In genomic region chr2:72149556-72150156, GRCh38 we compare ENCODE assay signal across 8 cellular contexts. TPM values are rescaled to one million over a fixed set of nuclear protein-coding genes. Genes with fewer than 3 reads are reported as not detected.
DNase-seq lines count a peak whose midpoint lies in the region; ATAC-seq, FAIRE-seq and TF ChIP-seq lines count a peak whose summit lies in the region.

No MANE protein-coding gene starts in this region.

- H3K9ac ChIP-seq in SK-N-MC (ENCODE audit: insufficient read length), result no peak overlapping the region
- H3K9ac ChIP-seq in endothelial cell of umbilical vein (replicated peaks; ENCODE audit: extremely low read depth, insufficient read depth, low read length), result no peak overlapping the region

- H2AFZ ChIP-seq in endothelial cell of umbilical vein (ENCODE audit: low read depth, low read length), result no peak overlapping the region

- H3K36me3 ChIP-seq in SK-N-MC (ENCODE audit: insufficient read depth, low read length) (no peaks in the 10 kb centered on the region), endothelial cell of umbilical vein (ENCODE audit: control insufficient read depth in 2 of 2, extremely low read depth in 1 of 2, insufficient read depth in 2 of 2, low read length in 2 of 2) (no peaks in the 10 kb centered on the region), gastroesophageal sphincter (no peaks in the 10 kb centered on the region)

- peak overlapping the region; percentile 10 for H3K4me2 ChIP-seq in endothelial cell of umbilical vein (ENCODE audit: insufficient read depth, low read length)

- H3K4me1 ChIP-seq in endothelial cell of umbilical vein (ENCODE audit: control insufficient read depth, extremely low read depth, insufficient read depth, low read length), result peaks cover 20% of the 10 kb centered on the region
- H3K4me1 ChIP-seq in gastroesophageal sphincter, result peaks cover 0 to 59% (median 47%) of the 10 kb centered on the region in 3 donors

- H3K9me3 ChIP-seq in SK-N-MC (ENCODE audit: low read depth, low read length) (no peaks in the 10 kb centered on the region), endothelial cell of umbilical vein (replicated peaks; ENCODE audit: control insufficient read depth, insufficient read depth, low read length) (no peaks in the 10 kb centered on the region), gastroesophageal sphincter (no peaks in the 10 kb centered on the region)

- H3K9me1 ChIP-seq in endothelial cell of umbilical vein (replicated peaks; ENCODE audit: control insufficient read depth, extremely low read depth, insufficient read depth, low read length), result no peaks in the 10 kb centered on the region

- intact Hi-C loops in endothelial cell of umbilical vein (cut with micrococcal nuclease), result loop anchor here (1.0 to 5.0 kb wide), 7 partner anchors 225 to 604 kb away; no protein-coding TSS in a partner anchor

- TF ChIP-seq EP300 in gastroesophageal sphincter (IDR thresholded peaks at IDR 0.05), result no peak

- CTCF ChIA-PET in endothelial cell of umbilical vein (lab: Charles Lee) (interaction anchor here (0.5 to 6.6 kb wide), 74 partner anchors 8 to 1049 kb away, joined by 3 to 174 read pairs (median 4); partner anchors contain the start of gene ZNF638), RWPE1 (lab: Yijun Ruan, JAX) (interaction anchor here (0.6 to 3.3 kb wide), 32 partner anchors 11 to 620 kb away, joined by 3 to 45 read pairs (median 4); no protein-coding TSS in a partner anchor)

- peaks cover 34 to 35% of the 10 kb centered on the region in 2 donors for H3K4me1 Mint-ChIP-seq in natural killer cell treated with Interleukin-12 subunit alpha and Interleukin-12 subunit beta and Interleukin-15 and Interleukin-18, amount 100 ng/mL, for 72 hours (ENCODE audit: low read depth in 2 of 2)

- peak overlapping the region; percentile 81 for H3K4me3 ChIP-seq in SK-N-MC
- peak overlapping the region in 1 of 3 experiments; percentile 42 for H3K4me3 ChIP-seq in endothelial cell of umbilical vein (replicated peaks in 1 of 3; ENCODE audit: insufficient read depth in 1 of 3, low read depth in 1 of 3, low read length in 3 of 3)
- peak overlapping the region in 1 of 2 donors; percentile 57 for H3K4me3 ChIP-seq in gastroesophageal sphincter

- DNase-seq in SK-N-MC (ENCODE audit: low read depth, low spot score), result no peak
- DNase-seq in endothelial cell of umbilical vein (ENCODE audit: low read depth, low spot score), result peak; percentile 26
- peak; percentile 28 for DNase-seq in natural killer cell treated with Interleukin-12 subunit alpha and Interleukin-12 subunit beta and Interleukin-15 and Interleukin-18, amount 100 ng/mL, for 72 hours (ENCODE audit: low spot score)
- DNase-seq in omental fat pad (ENCODE audit: low spot score), result no peak
- DNase-seq in RWPE1 (ENCODE audit: low spot score), result no peak
- DNase-seq in RPMI8226, result no peak

- peaks cover 36 to 50% of the 10 kb centered on the region in 2 experiments for H3K27me3 ChIP-seq in endothelial cell of umbilical vein (ENCODE audit: control insufficient read depth in 2 of 2, insufficient read depth in 2 of 2, low read length in 2 of 2)
- peaks cover 97% of the 10 kb centered on the region for H3K27me3 ChIP-seq in gastroesophageal sphincter

- no peaks in the 10 kb centered on the region for H3K9me3 Mint-ChIP-seq in natural killer cell treated with Interleukin-12 subunit alpha and Interleukin-12 subunit beta and Interleukin-15 and Interleukin-18, amount 100 ng/mL, for 72 hours

- TF ChIP-seq CTCF in endothelial cell of umbilical vein (IDR thresholded peaks at IDR 0.05; ENCODE audit: extremely low read depth in 1 of 2, insufficient read depth in 1 of 2, low read depth in 1 of 2, low read length in 2 of 2), result no peak
- TF ChIP-seq CTCF in gastroesophageal sphincter (IDR thresholded peaks at IDR 0.05), result no peak
- no peak for TF ChIP-seq CTCF in omental fat pad (IDR thresholded peaks at IDR 0.05)
- TF ChIP-seq CTCF in RWPE1 (conservative IDR thresholded peaks at IDR 0.05; ENCODE audit: low read depth), result no peak

- H3K4me3 Mint-ChIP-seq in natural killer cell treated with Interleukin-12 subunit alpha and Interleukin-12 subunit beta and Interleukin-15 and Interleukin-18, amount 100 ng/mL, for 72 hours, result peak overlapping the region; percentile 87

- no peak for FAIRE-seq in endothelial cell of umbilical vein (lab: Jason Lieb, UNC)

- H3K36me3 Mint-ChIP-seq in natural killer cell treated with Interleukin-12 subunit alpha and Interleukin-12 subunit beta and Interleukin-15 and Interleukin-18, amount 100 ng/mL, for 72 hours, result peaks cover 10% of the 10 kb centered on the region

- TF ChIP-seq POLR2A in endothelial cell of umbilical vein (IDR thresholded peaks at IDR 0.05; ENCODE audit: low read depth, low read length) (no peak), gastroesophageal sphincter (IDR thresholded peaks at IDR 0.05) (no peak)

- WGBS in gastroesophageal sphincter (ENCODE audit: low coverage in 1 of 2), 2 donors, result 2% methylated on average over 30 of the region's 45 CpGs; no CpG with 5 or more reads in 1 of the 2 donors

- dilution Hi-C loops in endothelial cell of umbilical vein (cut with MboI; ENCODE audit: extremely low pct_ligation_motif_present, low sequenced_read_pairs), result no loop called here

- H3K27ac ChIP-seq in SK-N-MC, result no peak overlapping the region
- H3K27ac ChIP-seq in endothelial cell of umbilical vein (ENCODE audit: insufficient read depth, low read depth, low read length), result no peak overlapping the region
- no peak overlapping the region for H3K27ac ChIP-seq in gastroesophageal sphincter
- H3K27ac ChIP-seq in RWPE1, result no peak overlapping the region

- POLR2A ChIA-PET in endothelial cell of umbilical vein (lab: Charles Lee), result no interaction called here
- POLR2A ChIA-PET in RWPE1 (lab: Yijun Ruan, JAX; ENCODE audit: low non-redundant PET), result no interaction called here

- H4K20me1 ChIP-seq in endothelial cell of umbilical vein (replicated peaks; ENCODE audit: control insufficient read depth, extremely low read depth, insufficient read depth, low read length), result no peaks in the 10 kb centered on the region

- peak; percentile 2 for ATAC-seq in GM19351 (IDR thresholded peaks at IDR 0.05; ENCODE audit: unreplicated experiment)
- no peak for ATAC-seq in natural killer cell treated with Interleukin-12 subunit alpha and Interleukin-12 subunit beta and Interleukin-15 and Interleukin-18, amount 100 ng/mL, for 72 hours
- ATAC-seq in gastroesophageal sphincter, result no peak
- no peak for ATAC-seq in omental fat pad (ENCODE audit: low FRiP score)

- peaks cover 55 to 57% of the 10 kb centered on the region in 2 donors for H3K27me3 Mint-ChIP-seq in natural killer cell treated with Interleukin-12 subunit alpha and Interleukin-12 subunit beta and Interleukin-15 and Interleukin-18, amount 100 ng/mL, for 72 hours

- no peaks in the 10 kb centered on the region for H3K79me2 ChIP-seq in endothelial cell of umbilical vein (ENCODE audit: control insufficient read depth, insufficient read depth, low read length)

- no peak overlapping the region for H3K27ac Mint-ChIP-seq in natural killer cell treated with Interleukin-12 subunit alpha and Interleukin-12 subunit beta and Interleukin-15 and Interleukin-18, amount 100 ng/mL, for 72 hours

- BruUV-seq in endothelial cell of umbilical vein (replicated peaks; lab: Mats Ljungman, UMichigan), result no TSS peak

TF ChIP-seq in endothelial cell of umbilical vein, 7 proteins besides CTCF, POLR2A, EP300 and RAD21:
- TF ChIP-seq MAX (IDR thresholded peaks at IDR 0.05; ENCODE audit: insufficient read depth, insufficient read length) (no peak), GATA2 (IDR thresholded peaks at IDR 0.05; ENCODE audit: insufficient read depth, insufficient read length, low read depth, low read length) (no peak), EZH2 (IDR thresholded peaks at IDR 0.05; ENCODE audit: borderline replicate concordance, low read depth, low read length, severe bottlenecking) (peak; percentile 99), JUN (IDR thresholded peaks at IDR 0.05; ENCODE audit: borderline replicate concordance, insufficient read depth, insufficient read length, low read depth) (no peak)

RNA-seq across cellular contexts. Expression of gene CYP26B1, which starts 2.0 kb away (rescaled TPM):
- total RNA-seq in endothelial cell of umbilical vein, result 0.76 and 1.1 TPM in 2 replicates
- polyA plus RNA-seq in endothelial cell of umbilical vein, result 0.06 and 0.30 TPM in 2 replicates
- polyA plus RNA-seq in endothelial cell of umbilical vein (2011; cell fraction: cytosol; rRNA removed), result 0.35 and 0.63 TPM in 2 replicates
- polyA plus RNA-seq in endothelial cell of umbilical vein (2011; cell fraction: nucleus; rRNA removed), result 1.3 and 1.4 TPM in 2 replicates
- 1.1 and 2.4 TPM in 2 replicates for polyA plus RNA-seq in endothelial cell of umbilical vein (2012)
- 0.28 and 0.34 TPM in 2 replicates for polyA minus RNA-seq in endothelial cell of umbilical vein
- 3.9 TPM for polyA minus RNA-seq in endothelial cell of umbilical vein (2011; cell fraction: cytosol; rRNA and poly(A)+ RNA removed)
- polyA minus RNA-seq in endothelial cell of umbilical vein (2011; cell fraction: nucleus; rRNA and poly(A)+ RNA removed), result 0.58 and 1.3 TPM in 2 replicates
- total RNA-seq in natural killer cell treated with Interleukin-12 subunit alpha and Interleukin-12 subunit beta and Interleukin-15 and Interleukin-18, amount 100 ng/mL, for 72 hours, result not detected
- total RNA-seq in gastroesophageal sphincter, result 1 to 10 TPM in 2 of 4 donors, under 1 TPM in 2; 0.47 to 4.0 (median 1.4) TPM
- total RNA-seq in omental fat pad, result 10 to 100 TPM; 10.6 to 36.6 (median 18.8) TPM

Comparison
In these comparisons a context has a peak if more than half of its experiments do, and no peak if none do; other contexts are left out.
1. DNase-seq: peak in endothelial cell of umbilical vein (single experiment) and natural killer cell treated with Interleukin-12 subunit alpha and Interleukin-12 subunit beta and Interleukin-15 and Interleukin-18, amount 100 ng/mL, for 72 hours (single experiment); none in SK-N-MC (single experiment), omental fat pad (single experiment), RWPE1 (single experiment) and RPMI8226 (single experiment).